In the genomic region with DNA sequence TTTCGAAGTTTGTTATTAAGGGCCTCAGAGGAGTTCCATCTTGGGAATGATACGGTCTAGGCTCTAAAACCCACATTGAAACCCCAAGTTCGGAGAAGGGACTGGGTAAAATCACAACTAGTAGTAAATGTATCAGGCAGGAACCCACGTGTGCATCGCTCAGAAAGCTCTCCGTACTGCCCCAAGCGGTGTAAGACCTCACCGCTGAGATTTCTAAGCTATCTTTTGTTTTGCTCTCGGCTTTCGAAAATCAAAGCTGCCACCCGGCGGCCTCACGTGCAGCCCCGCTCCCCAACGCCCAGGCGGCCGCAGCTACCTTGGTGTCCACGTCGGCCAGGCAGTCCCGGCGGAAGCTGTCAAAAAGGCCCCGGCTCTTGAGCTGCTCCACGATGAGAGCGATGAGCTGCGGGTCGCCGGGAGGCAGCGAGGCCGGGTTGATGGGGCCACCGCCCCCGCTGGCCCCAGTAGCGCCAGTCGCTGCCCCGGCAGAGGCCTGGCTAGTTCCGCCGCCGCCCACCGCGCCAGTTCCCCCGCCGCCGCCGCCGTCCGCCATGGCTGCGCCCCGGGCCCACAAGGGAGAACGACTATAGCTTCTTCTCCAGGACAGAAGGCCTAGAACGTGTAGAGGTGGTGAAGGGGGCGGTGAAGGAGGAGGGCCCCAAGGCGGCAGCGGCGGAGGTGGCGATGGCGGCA, we compare ENCODE assay signal across 8 cellular contexts. TPM values are rescaled to one million over a fixed set of nuclear protein-coding genes. Genes with fewer than 3 reads are reported as not detected.
A peak's percentile ranks its signal among the peaks of the same experiment; 100 is the strongest.
DNase-seq lines count a peak whose midpoint lies in the region; ATAC-seq and TF ChIP-seq lines count a peak whose summit lies in the region.

No MANE protein-coding gene starts in this region.

- H3K36me3 Mint-ChIP-seq in activated naive CD8-positive, alpha-beta T cell treated with anti-CD3 and anti-CD28 coated beads for 36 hours: peaks cover 16% of the 10 kb centered on the region

- no peak for TF ChIP-seq POLR2A in transverse colon (IDR thresholded peaks at IDR 0.05)

- DNase-seq in GM04504 (ENCODE audit: low read depth) (peak; percentile 50), HAP-1 (ENCODE audit: low spot score in 2 of 2) (peak; percentile 77 to 80), M059J (ENCODE audit: low read depth) (peak; percentile 83), SKM-1 (lab: John Stamatoyannopoulos, UW; ENCODE audit: unreplicated experiment) (peak; percentile 54), Right ventricle myocardium superior (peak; percentile 64), pons (ENCODE audit: low spot score) (peak; percentile 87), transverse colon (peak; percentile 70)
- DNase-seq in activated naive CD8-positive, alpha-beta T cell treated with anti-CD3 and anti-CD28 coated beads for 36 hours: peak; percentile 68

- TF ChIP-seq CTCF in transverse colon (IDR thresholded peaks at IDR 0.05): peak; percentile 56 to 81 (median 70)

- peak overlapping the region; percentile 95 to 98 (median 96) for H3K27ac ChIP-seq in transverse colon

- H3K4me3 Mint-ChIP-seq in activated naive CD8-positive, alpha-beta T cell treated with anti-CD3 and anti-CD28 coated beads for 36 hours: peak overlapping the region; percentile 93

- intact Hi-C loops in Right ventricle myocardium superior (cut with DNase I): loop anchor here (5.0 kb wide), 1 partner anchor 271 kb away; a partner anchor contains a TSS
- intact Hi-C loops in transverse colon (cut with DNase I; ENCODE audit: low total_unique reads): loop anchor here (10.0 kb wide), 1 partner anchor 269 kb away; a partner anchor contains a TSS

- H3K4me1 ChIP-seq in HAP-1: peaks cover 17% of the 10 kb centered on the region
- H3K4me1 ChIP-seq in transverse colon: peaks cover 13 to 28% (median 20%) of the 10 kb centered on the region in 4 donors

- H3K4me3 ChIP-seq in HAP-1 (peak overlapping the region; percentile 80), transverse colon (peak overlapping the region; percentile 93 to 100 (median 96))

- H3K4me1 Mint-ChIP-seq in activated naive CD8-positive, alpha-beta T cell treated with anti-CD3 and anti-CD28 coated beads for 36 hours: peaks cover 41% of the 10 kb centered on the region

- ATAC-seq in Right ventricle myocardium superior (ENCODE audit: poor library complexity): peak; percentile 74

- 0 to 1% methylated on average over 1 to 45 of the region's 55 CpGs for WGBS in transverse colon (ENCODE audit: low coverage in 1 of 2), 2 donors

- in situ Hi-C loops in HAP-1 (cut with MboI; ENCODE audit: low sequenced_read_pairs) (no loop called here), transverse colon (cut with MboI; ENCODE audit: low pct_ligation_motif_present in 1 of 4, low pct_unique_long_range_greater_than_20kb in 1 of 4, low sequenced_read_pairs in 3 of 4) (loop anchor here (5.0 to 25.0 kb wide), 4 partner anchors 356 to 696 kb away; no protein-coding TSS in a partner anchor)

- TF ChIP-seq EP300 in transverse colon (IDR thresholded peaks at IDR 0.05; ENCODE audit: low read depth): no peak

- H3K27me3 ChIP-seq in HAP-1 (ENCODE audit: low read depth) (no peaks in the 10 kb centered on the region), transverse colon (no peaks in the 10 kb centered on the region)

- H3K36me3 ChIP-seq in HAP-1 (replicated peaks): peaks cover 26% of the 10 kb centered on the region
- no peaks in the 10 kb centered on the region for H3K36me3 ChIP-seq in transverse colon

- H3K9me3 Mint-ChIP-seq in activated naive CD8-positive, alpha-beta T cell treated with anti-CD3 and anti-CD28 coated beads for 36 hours: no peaks in the 10 kb centered on the region

- H3K9me3 ChIP-seq in HAP-1: no peaks in the 10 kb centered on the region
- no peaks in the 10 kb centered on the region for H3K9me3 ChIP-seq in transverse colon

- H3K27ac Mint-ChIP-seq in activated naive CD8-positive, alpha-beta T cell treated with anti-CD3 and anti-CD28 coated beads for 36 hours: peak overlapping the region; percentile 91

- no peaks in the 10 kb centered on the region for H3K27me3 Mint-ChIP-seq in activated naive CD8-positive, alpha-beta T cell treated with anti-CD3 and anti-CD28 coated beads for 36 hours

RNA-seq across cellular contexts. Expression of a gene that starts 0.4 kb away (rescaled TPM):
- total RNA-seq in M059J (2014; rRNA removed; shearing (Covaris generic)): 62.8 and 94.7 TPM in 2 replicates
- 10 to 100 TPM; 23.7 to 25.8 TPM for total RNA-seq in activated naive CD8-positive, alpha-beta T cell treated with anti-CD3 and anti-CD28 coated beads for 36 hours
- total RNA-seq in Right ventricle myocardium superior (47.0 TPM), transverse colon (10 to 100 TPM in 3 of 4 donors, 1 to 10 TPM in 1; 5.6 to 38.6 (median 26.7) TPM)

Comparison
In these comparisons a context has a peak if more than half of its experiments do, and no peak if none do; other contexts are left out.
1. Peak in every context shown above with its lines: DNase-seq, ATAC-seq, H3K4me3 ChIP-seq and H3K27ac ChIP-seq.